In the genomic region with DNA sequence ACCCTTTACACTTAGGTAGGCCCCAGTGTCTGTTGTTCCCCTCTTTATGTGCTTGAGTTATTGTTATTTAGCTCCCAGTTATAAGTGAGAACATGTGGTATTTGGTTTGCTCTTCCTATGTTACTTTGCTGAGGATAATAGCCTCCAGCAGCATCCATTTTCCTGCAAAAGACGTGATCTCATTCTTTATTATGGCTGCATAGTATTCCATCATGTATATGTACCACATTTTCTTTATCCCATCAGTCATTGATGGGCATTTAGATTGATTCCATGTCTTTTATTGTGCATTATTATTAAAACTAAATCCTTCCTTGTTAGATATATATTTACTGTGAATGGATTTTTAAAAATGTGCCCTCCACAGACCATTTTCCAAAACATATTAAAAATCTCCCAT, we compare ENCODE assay signal across 28 cellular contexts.
"Had no signal": no experiment of that assay in that cellular context is flagged by ENCODE, and none has a peak within 500 bp of the region (broad histone marks: within the 10 kb centered on the region; RNA-seq: fewer than 3 reads in every experiment).

No MANE protein-coding gene starts in this region.

- H3K27me3 ChIP-seq: colonic mucosa, dorsolateral prefrontal cortex, esophagus muscularis mucosa, esophagus squamous epithelium, foreskin keratinocyte, gastrocnemius medialis, gastroesophageal sphincter, heart left ventricle, heart right ventricle, hepatocyte had no signal

- H2AFZ ChIP-seq: hepatocyte had no signal

- H3K4me2 ChIP-seq: hepatocyte had no signal

- H3K4me1 ChIP-seq: colonic mucosa, esophagus muscularis mucosa, esophagus squamous epithelium, foreskin keratinocyte, gastrocnemius medialis, gastroesophageal sphincter, heart left ventricle, heart right ventricle had no signal

- ATAC-seq: effector memory CD8-positive, alpha-beta T cell; esophagus mucosa; foreskin keratinocyte; gastrocnemius medialis; gastroesophageal sphincter; heart left ventricle; heart right ventricle had no signal

- H3K36me3 ChIP-seq: colonic mucosa, esophagus muscularis mucosa, esophagus squamous epithelium, gastrocnemius medialis, gastroesophageal sphincter, heart left ventricle, heart right ventricle had no signal

- H3K9me3 ChIP-seq: colonic mucosa, esophagus muscularis mucosa, esophagus squamous epithelium, gastrocnemius medialis, gastroesophageal sphincter had no signal

- H3K27ac ChIP-seq: colonic mucosa, coronary artery, dorsolateral prefrontal cortex, epithelial cell of prostate, esophagus muscularis mucosa, esophagus squamous epithelium, foreskin keratinocyte, gastrocnemius medialis, gastroesophageal sphincter, heart left ventricle, heart right ventricle, hepatocyte had no signal

- DNase-seq: colonic mucosa; cortex of kidney; dermis blood vessel endothelial cell; dorsolateral prefrontal cortex; effector CD4-positive, alpha-beta T cell; effector CD8-positive, alpha-beta T cell; effector memory CD4-positive, alpha-beta T cell; effector memory CD8-positive, alpha-beta T cell; endodermal cell; erythroblast; esophagus squamous epithelium; foreskin fibroblast; foreskin keratinocyte; foreskin melanocyte; gastrocnemius medialis; glutamatergic neuron; head of caudate nucleus; heart left ventricle; heart right ventricle had no signal

- FAIRE-seq: colon, endothelial cell of umbilical vein, frontal cortex had no signal

- H3K4me3 ChIP-seq: colonic mucosa, coronary artery, dorsolateral prefrontal cortex, esophagus muscularis mucosa, esophagus squamous epithelium, gastrocnemius medialis, gastroesophageal sphincter, heart left ventricle, heart right ventricle, hepatocyte had no signal

- H3K79me2 ChIP-seq: hepatocyte had no signal
